Comparison of ENCODE assay signal across 7 cellular contexts in the genomic region with DNA sequence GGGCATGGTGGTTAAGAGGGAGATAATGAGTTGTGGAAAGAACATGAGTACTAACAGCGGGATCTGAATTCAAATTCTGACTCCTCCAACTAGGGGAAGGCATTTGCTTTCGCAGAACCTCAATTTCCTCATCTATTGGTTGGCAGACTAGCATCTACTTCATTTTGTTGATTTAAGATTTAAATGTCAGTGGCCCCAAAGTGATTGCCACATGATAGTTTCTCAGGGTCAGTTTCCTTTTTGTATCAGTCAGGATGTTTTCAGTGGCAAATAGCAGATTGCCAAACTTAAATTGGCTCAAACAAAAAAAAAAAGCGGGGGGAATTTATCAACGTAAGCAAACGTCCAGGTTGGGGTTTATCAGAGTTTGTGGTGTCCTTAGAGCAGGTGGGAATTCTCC. TPM values are rescaled to one million over a fixed set of nuclear protein-coding genes. Genes with fewer than 3 reads are reported as not detected.
"Had no signal": no experiment of that assay in that cellular context is flagged by ENCODE, and none has a peak within 500 bp of the region (broad histone marks: within the 10 kb centered on the region; RNA-seq: fewer than 3 reads in every experiment).

No MANE protein-coding gene starts in this region.

- H3K4me3 Mint-ChIP-seq: GM23338, H9 had no signal

- H3K4me3 ChIP-seq: GM23338 had no signal

- DNase-seq: H9, HCEC 1CT, IMR-90 had no signal

- H3K27ac ChIP-seq: HL-60 had no signal

- ATAC-seq: GM23338 had no signal

- H3K27ac Mint-ChIP-seq: GM23338, H9 had no signal

- H2AFZ ChIP-seq: GM23338 had no signal

- FAIRE-seq: H1, H54 had no signal

- H3K4me2 ChIP-seq: GM23338 had no signal

RNA-seq across cellular contexts. Expression of a gene that starts 25.1 kb away (rescaled TPM):
- polyA plus RNA-seq: IMR-90 had no signal
